ENCODE assay signal across 17 cellular contexts in genomic region chr7:133545613-133546012, GRCh38.
A peak's percentile ranks its signal among the peaks of the same experiment; 100 is the strongest.
DNase-seq lines count a peak whose midpoint lies in the region; TF ChIP-seq lines count a peak whose summit lies in the region.
"Had no signal": no experiment of that assay in that cellular context is flagged by ENCODE, and none has a peak within 500 bp of the region (broad histone marks: within the 10 kb centered on the region; RNA-seq: fewer than 3 reads in every experiment).

No MANE protein-coding gene starts in this region.

- H3F3A ChIP-seq in PC-9 (ENCODE audit: insufficient read depth, low read depth) = no peaks in the 10 kb centered on the region

- no peaks in the 10 kb centered on the region for H3K9me3 Mint-ChIP-seq in activated T-helper 2 cell treated with anti-CD3 and anti-CD28 coated beads, Interferon-gamma antibody, Interleukin-2, Interleukin-4, amounts not matched to agents 10 μg/mL and 5 μg/mL and 100 μg/mL, durations not matched to agents 14 hours and 24 hours and 36 hours
- H3K9me3 Mint-ChIP-seq: stimulated activated naive B cell treated with anti-CD40 and anti-IgM and Interleukin-4, amounts not matched to agents 10 μg/mL and 1 μg/mL and 100 μg/mL, for 72 hours; T-cell had no signal

- peaks cover 10% of the 10 kb centered on the region for H3K4me1 Mint-ChIP-seq in activated T-helper 2 cell treated with anti-CD3 and anti-CD28 coated beads, Interferon-gamma antibody, Interleukin-2, Interleukin-4, amounts not matched to agents 10 μg/mL and 5 μg/mL and 100 μg/mL, durations not matched to agents 14 hours and 24 hours and 36 hours (ENCODE audit: low read depth)
- H3K4me1 Mint-ChIP-seq: stimulated activated naive B cell treated with anti-CD40 and anti-IgM and Interleukin-4, amounts not matched to agents 10 μg/mL and 1 μg/mL and 100 μg/mL, for 72 hours; T-cell had no signal

- dilution Hi-C loops in mammary epithelial cell (cut with HindIII; ENCODE audit: low sequenced_read_pairs) = no loop called here

- H3K4me3 Mint-ChIP-seq in activated T-helper 2 cell treated with anti-CD3 and anti-CD28 coated beads, Interferon-gamma antibody, Interleukin-2, Interleukin-4, amounts not matched to agents 10 μg/mL and 5 μg/mL and 100 μg/mL, durations not matched to agents 14 hours and 24 hours and 36 hours (ENCODE audit: low read depth) = no peak overlapping the region
- H3K4me3 Mint-ChIP-seq: activated CD8-positive, alpha-beta T cell treated with anti-CD3 and anti-CD28 coated beads, Interleukin-2, amount 10 ng/mL, durations not matched to agents 7 days and 5 days; IgD-negative memory B cell; stimulated activated naive B cell treated with anti-CD40 and anti-IgM and Interleukin-4, amounts not matched to agents 10 μg/mL and 1 μg/mL and 100 μg/mL, for 72 hours; T-cell had no signal

- in situ Hi-C loops in mammary epithelial cell (cut with MboI; ENCODE audit: low sequenced_read_pairs in 2 of 2) = no loop called here

- CTCF ChIA-PET in mammary epithelial cell (lab: Charles Lee; ENCODE audit: low non-redundant PET) (no interaction called here), PC-9 (lab: Charles Lee) (no interaction called here)

- H3K9ac ChIP-seq in mammary epithelial cell (ENCODE audit: insufficient read depth, low read length) = no peak overlapping the region

- H4K20me1 ChIP-seq in mammary epithelial cell (ENCODE audit: insufficient read depth, low read length) = no peaks in the 10 kb centered on the region
- H4K20me1 ChIP-seq in PC-9 (ENCODE audit: insufficient read depth) = no peaks in the 10 kb centered on the region

- H3K36me3 Mint-ChIP-seq in activated T-helper 2 cell treated with anti-CD3 and anti-CD28 coated beads, Interferon-gamma antibody, Interleukin-2, Interleukin-4, amounts not matched to agents 10 μg/mL and 5 μg/mL and 100 μg/mL, durations not matched to agents 14 hours and 24 hours and 36 hours (ENCODE audit: low read depth) = peaks cover 5% of the 10 kb centered on the region

- DNase-seq in ELR (ENCODE audit: low read depth) = peak; percentile 28
- DNase-seq in M059J (ENCODE audit: low read depth) = peak; percentile 39
- peak; percentile 65 for DNase-seq in mammary epithelial cell
- DNase-seq in hepatic stellate cell (ENCODE audit: low spot score) = peak; percentile 9
- DNase-seq in activated T-helper 2 cell treated with anti-CD3 and anti-CD28 coated beads, Interferon-gamma antibody, Interleukin-2, Interleukin-4, amounts not matched to agents 10 μg/mL and 5 μg/mL and 100 μg/mL, durations not matched to agents 14 hours and 24 hours and 36 hours (ENCODE audit: low spot score) = no peak
- no peak for DNase-seq in midbrain (lab: John Stamatoyannopoulos, UW)
- no peak for DNase-seq in DMS153 (lab: John Stamatoyannopoulos, UW)
- no peak for DNase-seq in PC-9
- DNase-seq: activated CD8-positive, alpha-beta T cell treated with anti-CD3 and anti-CD28 coated beads, Interleukin-2, amount 10 ng/mL, durations not matched to agents 7 days and 5 days; head of caudate nucleus; mesendoderm; NCI-H1092; stimulated activated naive B cell treated with anti-CD40 and anti-IgM and Interleukin-4, amounts not matched to agents 10 μg/mL and 1 μg/mL and 100 μg/mL, for 72 hours; T-cell; thyroid gland had no signal

- no peaks in the 10 kb centered on the region for H3K36me3 ChIP-seq in mammary epithelial cell (ENCODE audit: insufficient read depth, low read length)
- H3K36me3 ChIP-seq in PC-9 (ENCODE audit: low read depth) = no peaks in the 10 kb centered on the region
- H3K36me3 ChIP-seq: thyroid gland had no signal

- intact Hi-C loops in mammary epithelial cell (cut with micrococcal nuclease) = no loop called here
- intact Hi-C loops in activated T-helper 2 cell treated with anti-CD3 and anti-CD28 coated beads, Interferon-gamma antibody, Interleukin-2, Interleukin-4, amounts not matched to agents 10 μg/mL and 5 μg/mL and 100 μg/mL, durations not matched to agents 14 hours and 24 hours and 36 hours (cut with micrococcal nuclease) = no loop called here
- intact Hi-C loops in PC-9 (cut with micrococcal nuclease; ENCODE audit: unreplicated experiment) = no loop called here

- H3K4me3 ChIP-seq in mammary epithelial cell (replicated peaks in 1 of 3; ENCODE audit: insufficient read depth in 1 of 3, low read depth in 2 of 3, low read length in 3 of 3) (no peak overlapping the region), PC-9 (no peak overlapping the region)
- H3K4me3 ChIP-seq: thyroid gland had no signal

- H3K27me3 Mint-ChIP-seq in activated T-helper 2 cell treated with anti-CD3 and anti-CD28 coated beads, Interferon-gamma antibody, Interleukin-2, Interleukin-4, amounts not matched to agents 10 μg/mL and 5 μg/mL and 100 μg/mL, durations not matched to agents 14 hours and 24 hours and 36 hours (ENCODE audit: low read depth) = no peaks in the 10 kb centered on the region
- H3K27me3 Mint-ChIP-seq: IgD-negative memory B cell; stimulated activated naive B cell treated with anti-CD40 and anti-IgM and Interleukin-4, amounts not matched to agents 10 μg/mL and 1 μg/mL and 100 μg/mL, for 72 hours; T-cell had no signal

- WGBS in mammary epithelial cell (ENCODE audit: low coverage, missing lambda C conversion rate) = 100% methylated on average over 1 of the region's 1 CpG

- H3K9me3 ChIP-seq in mammary epithelial cell (replicated peaks; ENCODE audit: insufficient read depth, low read length) = no peaks in the 10 kb centered on the region
- no peaks in the 10 kb centered on the region for H3K9me3 ChIP-seq in PC-9 (ENCODE audit: insufficient read depth, low read depth)
- H3K9me3 ChIP-seq: thyroid gland had no signal

- H3K4me1 ChIP-seq in mammary epithelial cell (ENCODE audit: insufficient read depth, low read length) (peaks cover 19% of the 10 kb centered on the region), PC-9 (replicated peaks; ENCODE audit: insufficient read depth) (no peaks in the 10 kb centered on the region)
- H3K4me1 ChIP-seq: thyroid gland had no signal

- H3K27me3 ChIP-seq in mammary epithelial cell (ENCODE audit: insufficient read depth, low read length) (no peaks in the 10 kb centered on the region), PC-9 (ENCODE audit: insufficient read depth, low read depth) (no peaks in the 10 kb centered on the region)
- H3K27me3 ChIP-seq: thyroid gland had no signal

- H3K27ac ChIP-seq in mammary epithelial cell (ENCODE audit: insufficient read depth, low read depth, low read length) (no peak overlapping the region), PC-9 (no peak overlapping the region)
- H3K27ac ChIP-seq: thyroid gland, VCaP had no signal

- no peak overlapping the region for H2AFZ ChIP-seq in mammary epithelial cell (ENCODE audit: low read depth, low read length)
- H2AFZ ChIP-seq in PC-9 = no peak overlapping the region

- BruUV-seq in mammary epithelial cell (replicated peaks; lab: Mats Ljungman, UMichigan) = no TSS peak
- BruUV-seq in PC-9 (replicated peaks; lab: Mats Ljungman, UMichigan) = no TSS peak

- 0 out of 2 replicates have a peak, but pooled peaks cover 5% of the 10 kb centered on the region for H3K9me2 ChIP-seq in PC-9 (ENCODE audit: insufficient read depth)

- no peaks in the 10 kb centered on the region for H3K79me2 ChIP-seq in mammary epithelial cell (ENCODE audit: insufficient read depth, low read length)
- no peaks in the 10 kb centered on the region for H3K79me2 ChIP-seq in PC-9 (ENCODE audit: low read depth)

- no peak overlapping the region for H3K27ac Mint-ChIP-seq in activated T-helper 2 cell treated with anti-CD3 and anti-CD28 coated beads, Interferon-gamma antibody, Interleukin-2, Interleukin-4, amounts not matched to agents 10 μg/mL and 5 μg/mL and 100 μg/mL, durations not matched to agents 14 hours and 24 hours and 36 hours
- H3K27ac Mint-ChIP-seq: activated CD8-positive, alpha-beta T cell treated with anti-CD3 and anti-CD28 coated beads, Interleukin-2, amount 10 ng/mL, durations not matched to agents 7 days and 5 days; IgD-negative memory B cell; stimulated activated naive B cell treated with anti-CD40 and anti-IgM and Interleukin-4, amounts not matched to agents 10 μg/mL and 1 μg/mL and 100 μg/mL, for 72 hours; T-cell had no signal

- TF ChIP-seq CTCF in mammary epithelial cell (conservative IDR thresholded peaks at IDR 0.05 in 1 of 2, IDR thresholded peaks at IDR 0.05 in 1 of 2; ENCODE audit: extremely low read depth in 1 of 2, insufficient read depth in 1 of 2, low read depth in 1 of 2, low read length in 2 of 2) (no peak), PC-9 (conservative IDR thresholded peaks at IDR 0.05) (no peak)

- H3K4me2 ChIP-seq in mammary epithelial cell (ENCODE audit: insufficient read depth, low read depth, low read length) (no peak overlapping the region), PC-9 (no peak overlapping the region)

- POLR2A ChIA-PET in PC-9 (lab: Charles Lee; ENCODE audit: unreplicated experiment) = no interaction called here

Comparison
In these comparisons a context has a peak if more than half of its experiments do, and no peak if none do; other contexts are left out.
1. DNase-seq: peak in ELR (single experiment), M059J (single experiment), mammary epithelial cell (single experiment) and hepatic stellate cell (single experiment); none in activated T-helper 2 cell treated with anti-CD3 and anti-CD28 coated beads, Interferon-gamma antibody, Interleukin-2, Interleukin-4, amounts not matched to agents 10 μg/mL and 5 μg/mL and 100 μg/mL, durations not matched to agents 14 hours and 24 hours and 36 hours (single experiment), midbrain (single experiment), DMS153 (single experiment) and PC-9 (0 of 2).